In genomic region chr2:52639692-52640091, GRCh38 we compare ENCODE assay signal across 25 cellular contexts.
"Had no signal": no experiment of that assay in that cellular context is flagged by ENCODE, and none has a peak within 500 bp of the region (broad histone marks: within the 10 kb centered on the region; RNA-seq: fewer than 3 reads in every experiment).

No MANE protein-coding gene starts in this region.

- H3K36me3 Mint-ChIP-seq: activated naive CD8-positive, alpha-beta T cell treated with anti-CD3 and anti-CD28 coated beads for 36 hours; naive thymus-derived CD4-positive, alpha-beta T cell had no signal

- H3K27ac ChIP-seq: colonic mucosa, esophagus muscularis mucosa, foreskin keratinocyte, testis, vagina had no signal

- H3K36me3 ChIP-seq: colonic mucosa, esophagus muscularis mucosa, vagina had no signal

- H3K4me3 Mint-ChIP-seq: activated CD4-positive, alpha-beta T cell treated with anti-CD3 and anti-CD28 coated beads for 36 hours; activated naive CD8-positive, alpha-beta T cell treated with anti-CD3 and anti-CD28 coated beads for 36 hours; activated T-cell treated with anti-CD3 and anti-CD28 coated beads, Interleukin-2, amount 50 U/mL, for 4 hours; central memory CD8-positive, alpha-beta T cell; naive thymus-derived CD4-positive, alpha-beta T cell; neural crest cell; T-helper 1 cell treated with Interleukin-12 subunit alpha and Interleukin-12 subunit beta and Interleukin-4 antibody, amounts not matched to agents 30 μg/mL and 1 μg/mL, for 36 hours; WTC11 had no signal

- H3K27ac Mint-ChIP-seq: activated CD4-positive, alpha-beta T cell treated with anti-CD3 and anti-CD28 coated beads for 36 hours; activated naive CD8-positive, alpha-beta T cell treated with anti-CD3 and anti-CD28 coated beads for 36 hours; activated T-helper 2 cell treated with anti-CD3 and anti-CD28 coated beads, Interferon-gamma antibody, Interleukin-2, Interleukin-4, amounts not matched to agents 10 μg/mL and 5 μg/mL and 100 μg/mL, durations not matched to agents 14 hours and 24 hours and 36 hours; naive thymus-derived CD4-positive, alpha-beta T cell; T-helper 1 cell treated with Interleukin-12 subunit alpha and Interleukin-12 subunit beta and Interleukin-4 antibody, amounts not matched to agents 30 μg/mL and 1 μg/mL, for 36 hours; WTC11 had no signal

- DNase-seq: activated CD4-positive, alpha-beta T cell treated with anti-CD3 and anti-CD28 coated beads for 36 hours; activated CD4-positive, alpha-beta T cell treated with anti-CD3 and anti-CD28 coated beads, Interleukin-2, amount 50 U/mL, for 48 hours; activated CD8-positive, alpha-beta memory T cell treated with anti-CD3 and anti-CD28 coated beads, Interleukin-2, amount 50 U/mL, for 48 hours; activated naive CD4-positive, alpha-beta T cell; activated naive CD8-positive, alpha-beta T cell treated with anti-CD3 and anti-CD28 coated beads for 36 hours; activated T-cell treated with anti-CD3 and anti-CD28 coated beads, Interleukin-2, amount 50 U/mL, for 4 hours; amygdala; colonic mucosa; foreskin keratinocyte; naive thymus-derived CD4-positive, alpha-beta T cell; occipital lobe; stimulated activated CD4-positive, alpha-beta T cell treated with anti-CD3 and anti-CD28 coated beads, Interleukin-4, amount 100 ng/mL, for 1 hour; stimulated activated naive CD4-positive, alpha-beta T cell; T1000; testis; trophoblast cell had no signal

- H3K4me1 ChIP-seq: colonic mucosa, esophagus muscularis mucosa, foreskin keratinocyte, testis, vagina had no signal

- H3K27me3 ChIP-seq: colonic mucosa, esophagus muscularis mucosa, foreskin keratinocyte, testis, vagina had no signal

- H3K27me3 Mint-ChIP-seq: activated CD4-positive, alpha-beta T cell treated with anti-CD3 and anti-CD28 coated beads for 36 hours; activated naive CD8-positive, alpha-beta T cell treated with anti-CD3 and anti-CD28 coated beads for 36 hours; central memory CD8-positive, alpha-beta T cell; naive thymus-derived CD4-positive, alpha-beta T cell had no signal

- H3K4me3 ChIP-seq: colonic mucosa, esophagus muscularis mucosa, lung, testis, vagina had no signal

- H3K9me3 ChIP-seq: colonic mucosa, testis, vagina had no signal

- ATAC-seq: activated CD4-positive, alpha-beta T cell treated with anti-CD3 and anti-CD28 coated beads for 36 hours; activated T-cell treated with anti-CD3 and anti-CD28 coated beads, Interleukin-2, amount 50 U/mL, for 4 hours; foreskin keratinocyte; left lobe of liver; naive thymus-derived CD4-positive, alpha-beta T cell; WTC11 had no signal

- H3K4me1 Mint-ChIP-seq: activated CD4-positive, alpha-beta T cell treated with anti-CD3 and anti-CD28 coated beads for 36 hours; activated naive CD8-positive, alpha-beta T cell treated with anti-CD3 and anti-CD28 coated beads for 36 hours; central memory CD8-positive, alpha-beta T cell; naive thymus-derived CD4-positive, alpha-beta T cell; neural crest cell; WTC11 had no signal
